8 cellular contexts compared by ENCODE assay signal in genomic region chr3:152474585-152474984, GRCh38.
DNase-seq lines count a peak whose midpoint lies in the region; ATAC-seq and TF ChIP-seq lines count a peak whose summit lies in the region.

No MANE protein-coding gene starts in this region.

- H3K27me3 ChIP-seq in lung (ENCODE audit: control insufficient read depth, insufficient read depth) = no peaks in the 10 kb centered on the region

- TF ChIP-seq CTCF in 22Rv1 (IDR thresholded peaks at IDR 0.05) (peak; percentile 76), GM12872 (IDR thresholded peaks at IDR 0.05; ENCODE audit: insufficient read depth, low read depth, low read length) (peak; percentile 61), lung (IDR thresholded peaks at IDR 0.05; ENCODE audit: control extremely low read depth, extremely low read depth) (no peak)

- H3K9me3 ChIP-seq in lung (ENCODE audit: control insufficient read depth in 2 of 2, insufficient read depth in 1 of 2, low read length in 1 of 2) = no peaks in the 10 kb centered on the region

- no peak overlapping the region for H3K27ac ChIP-seq in 22Rv1
- no peak overlapping the region for H3K27ac ChIP-seq in lung (ENCODE audit: low read depth in 1 of 2, low read length in 1 of 2)

- H3K36me3 ChIP-seq in lung (ENCODE audit: control insufficient read depth in 2 of 2, insufficient read depth in 2 of 2, low read length in 2 of 2) = no peaks in the 10 kb centered on the region

- WGBS in lung, 2 donors = 76 to 82% methylated on average over 2 of the region's 2 CpGs

- peak; percentile 39 for DNase-seq in NCI-H526 treated with DMSO at 0.1 percent for 48 hours (lab: John Stamatoyannopoulos, UW)
- peak; percentile 39 to 84 for DNase-seq in T47D (ENCODE audit: low read depth in 1 of 2, low spot score in 1 of 2)
- DNase-seq in lung (ENCODE audit: low spot score) = no peak
- no peak for DNase-seq in effector CD4-positive, alpha-beta T cell
- no peak for DNase-seq in activated T-cell treated with anti-CD3 and anti-CD28 coated beads, Interleukin-2, amount 50 U/mL, for 48 hours

- ATAC-seq in HG02798 (IDR thresholded peaks at IDR 0.05; ENCODE audit: poor library complexity, unreplicated experiment) = peak; percentile 69
- peak; percentile 42 for ATAC-seq in lung (ENCODE audit: insufficient read depth, low FRiP score)

- H3K4me3 ChIP-seq in lung = no peak overlapping the region

- in situ Hi-C loops in T47D (cut with HindIII; ENCODE audit: low pct_unique_long_range_greater_than_20kb, low sequenced_read_pairs) = no loop called here

- H3K4me1 ChIP-seq in lung (ENCODE audit: control insufficient read depth in 2 of 2, insufficient read depth in 2 of 2, low read length in 2 of 2) = peaks cover 0 to 2% of the 10 kb centered on the region in 2 donors

Comparison
In these comparisons a context has a peak if more than half of its experiments do, and no peak if none do; other contexts are left out.
1. DNase-seq: peak in NCI-H526 treated with DMSO at 0.1 percent for 48 hours (single experiment) and T47D (2 of 2); none in lung (single experiment), effector CD4-positive, alpha-beta T cell (single experiment) and activated T-cell treated with anti-CD3 and anti-CD28 coated beads, Interleukin-2, amount 50 U/mL, for 48 hours (0 of 2).